ENCODE assay signal across 1 cellular context in the genomic region with DNA sequence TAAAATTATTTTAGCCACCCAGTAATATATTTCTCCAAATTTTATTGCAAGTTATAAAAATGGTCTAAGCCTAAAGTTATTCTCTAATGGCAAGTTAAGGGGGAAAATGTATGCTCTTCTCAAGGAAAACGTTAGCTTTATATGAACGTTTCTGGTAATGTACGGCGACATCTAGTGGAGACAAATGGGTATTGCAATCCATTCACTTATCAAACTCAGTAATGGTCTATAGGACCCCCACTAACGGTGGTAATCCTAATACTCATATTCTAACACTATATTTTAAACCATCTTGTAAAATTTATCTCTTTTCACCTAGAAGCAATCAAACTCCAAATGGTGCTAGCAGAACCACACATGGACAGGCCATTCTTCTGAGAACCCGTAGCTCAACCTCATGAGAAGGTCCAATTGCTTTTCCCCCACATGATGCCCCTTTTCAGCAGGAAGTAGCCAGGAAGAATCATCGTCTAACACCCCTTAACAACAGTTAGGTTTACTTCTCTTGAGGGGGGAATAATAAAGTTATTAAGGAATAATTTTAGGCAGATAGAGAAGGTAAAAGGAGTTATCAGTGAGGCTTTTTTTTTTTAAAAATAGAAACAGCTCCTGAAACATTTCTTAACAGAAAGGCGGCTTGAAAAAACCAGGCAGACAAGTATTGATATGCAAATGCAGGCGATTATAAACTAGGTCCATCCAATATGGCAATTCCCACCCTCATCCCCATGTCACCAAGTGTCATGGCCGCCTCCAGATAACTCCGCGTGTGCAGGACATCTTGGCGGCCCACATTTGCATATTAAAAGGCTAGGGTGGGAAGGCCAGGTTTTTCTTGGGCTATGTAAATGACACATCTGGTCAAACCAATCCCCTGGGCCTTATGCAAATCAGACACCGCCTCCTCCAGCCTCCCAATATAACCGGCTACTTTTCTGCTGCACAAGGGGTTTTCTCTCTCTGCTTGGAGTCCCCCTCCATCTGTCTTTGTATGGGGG.
TF ChIP-seq lines count a peak whose summit lies in the region.

No MANE protein-coding gene starts in this region.

TF ChIP-seq in IMR-90, 13 proteins besides CTCF, POLR2A, EP300 and RAD21 (continued from another document):
- TF ChIP-seq, protein P1, sequence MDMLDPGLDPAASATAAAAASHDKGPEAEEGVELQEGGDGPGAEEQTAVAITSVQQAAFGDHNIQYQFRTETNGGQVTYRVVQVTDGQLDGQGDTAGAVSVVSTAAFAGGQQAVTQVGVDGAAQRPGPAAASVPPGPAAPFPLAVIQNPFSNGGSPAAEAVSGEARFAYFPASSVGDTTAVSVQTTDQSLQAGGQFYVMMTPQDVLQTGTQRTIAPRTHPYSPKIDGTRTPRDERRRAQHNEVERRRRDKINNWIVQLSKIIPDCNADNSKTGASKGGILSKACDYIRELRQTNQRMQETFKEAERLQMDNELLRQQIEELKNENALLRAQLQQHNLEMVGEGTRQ (IDR thresholded peaks at IDR 0.05; ENCODE audit: low read depth, low read length) = no peak
- TF ChIP-seq BHLHE40 (IDR thresholded peaks at IDR 0.05; ENCODE audit: low read depth, low read length) (no peak), NFE2L2 (IDR thresholded peaks at IDR 0.05; ENCODE audit: low read depth, low read length) (no peak), CHD1 (IDR thresholded peaks at IDR 0.05; ENCODE audit: low read depth, low read length) (no peak), CEBPB (IDR thresholded peaks at IDR 0.05; ENCODE audit: low read depth, low read length) (no peak), SMC3 (IDR thresholded peaks at IDR 0.05; ENCODE audit: low read depth, low read length) (no peak), MAFK (IDR thresholded peaks at IDR 0.05; ENCODE audit: low read depth, low read length) (no peak), MXI1 (IDR thresholded peaks at IDR 0.05; ENCODE audit: borderline replicate concordance, low read depth, low read length) (no peak), RCOR1 (IDR thresholded peaks at IDR 0.05; ENCODE audit: insufficient replicate concordance, low read length) (no peak), FOS (IDR thresholded peaks at IDR 0.05; ENCODE audit: low read depth, low read length) (no peak), MAZ (IDR thresholded peaks at IDR 0.05; ENCODE audit: borderline replicate concordance, low read depth, low read length) (no peak)
